In genomic region chr4:16029329-16029728, GRCh38 we compare ENCODE assay signal across 18 cellular contexts. TPM values are rescaled to one million over a fixed set of nuclear protein-coding genes. Genes with fewer than 3 reads are reported as not detected.
DNase-seq lines count a peak whose midpoint lies in the region; ATAC-seq and TF ChIP-seq lines count a peak whose summit lies in the region.
"Had no signal": no experiment of that assay in that cellular context is flagged by ENCODE, and none has a peak within 500 bp of the region (broad histone marks: within the 10 kb centered on the region; RNA-seq: fewer than 3 reads in every experiment).

No MANE protein-coding gene starts in this region.

- no peaks in the 10 kb centered on the region for H3K9me3 Mint-ChIP-seq in H9
- no peaks in the 10 kb centered on the region for H3K9me3 Mint-ChIP-seq in activated CD4-positive, alpha-beta memory T cell treated with anti-CD3 and anti-CD28 coated beads for 36 hours
- H3K9me3 Mint-ChIP-seq: activated T-cell treated with anti-CD3 and anti-CD28 coated beads, Interleukin-2, amount 50 U/mL, for 72 hours; central memory CD8-positive, alpha-beta T cell had no signal

- no peaks in the 10 kb centered on the region for H3K36me3 ChIP-seq in A673 (ENCODE audit: insufficient read depth, low read length, poor library complexity, severe bottlenecking)
- no peaks in the 10 kb centered on the region for H3K36me3 ChIP-seq in ascending aorta
- no peaks in the 10 kb centered on the region for H3K36me3 ChIP-seq in body of pancreas (replicated peaks in 1 of 2; ENCODE audit: insufficient read depth in 1 of 2, low read depth in 2 of 2)
- peaks cover 52% of the 10 kb centered on the region for H3K36me3 ChIP-seq in WERI-Rb-1
- H3K36me3 ChIP-seq: gastrocnemius medialis, HAP-1 had no signal

- no peak overlapping the region for H3K4me3 ChIP-seq in A673 (ENCODE audit: low read depth, low read length, poor library complexity, severe bottlenecking)
- H3K4me3 ChIP-seq in ascending aorta: peak overlapping the region; percentile 4 to 13
- H3K4me3 ChIP-seq in body of pancreas: no peak overlapping the region
- H3K4me3 ChIP-seq in WERI-Rb-1 (ENCODE audit: low read depth, low read length): no peak overlapping the region
- H3K4me3 ChIP-seq: gastrocnemius medialis, HAP-1, lung, psoas muscle, testis had no signal

- H2AFZ ChIP-seq in H9 (ENCODE audit: low read length): no peak overlapping the region

- H3K79me2 ChIP-seq in H9 (ENCODE audit: insufficient read depth, low read length): no peaks in the 10 kb centered on the region

- H3K14ac ChIP-seq in H9 (ENCODE audit: insufficient read depth, low read length): no peak overlapping the region

- CTCF ChIA-PET in A673 (lab: Charles Lee): interaction anchor here (1.1 kb wide), 1 partner anchor 235 kb away, joined by 4 read pairs; no protein-coding TSS in a partner anchor
- CTCF ChIA-PET in activated CD4-positive, alpha-beta memory T cell treated with anti-CD3 and anti-CD28 coated beads for 36 hours (lab: Charles Lee): interaction anchor here (0.7 to 5.8 kb wide), 4 partner anchors 9 to 235 kb away, joined by 3 to 80 read pairs (median 10); no protein-coding TSS in a partner anchor

- no CpG with 5 or more reads among the region's 4 CpGs for WGBS in H9 (ENCODE audit: extremely low coverage, insufficient read length, low lambda C conversion rate)
- 26 to 32% methylated on average over 4 of the region's 4 CpGs for WGBS in body of pancreas, 2 donors

- H3K27me3 ChIP-seq in A673 (replicated peaks; ENCODE audit: insufficient read depth, low read depth, low read length, poor library complexity) (no peaks in the 10 kb centered on the region), H9 (ENCODE audit: insufficient read depth, low read length) (no peaks in the 10 kb centered on the region), ascending aorta (no peaks in the 10 kb centered on the region), body of pancreas (no peaks in the 10 kb centered on the region), WERI-Rb-1 (ENCODE audit: insufficient read depth, low read depth, severe bottlenecking) (no peaks in the 10 kb centered on the region)
- H3K27me3 ChIP-seq: gastrocnemius medialis, testis had no signal

- no peak overlapping the region for H3T11ph ChIP-seq in H9 (ENCODE audit: low read length)

- H2AK5ac ChIP-seq in H9 (ENCODE audit: insufficient read length, low read length): no peak overlapping the region

- no peak overlapping the region for H3K9ac ChIP-seq in H9 (ENCODE audit: extremely low read depth, insufficient read length, low read length)

- DNase-seq in A673 (ENCODE audit: low spot score) (peak; percentile 32), H9 (no peak), ascending aorta (ENCODE audit: low spot score in 2 of 2) (no peak), iris pigment epithelial cell (ENCODE audit: low read depth) (peak; percentile 89), body of pancreas (no peak), HT-29 (ENCODE audit: low spot score) (no peak), WERI-Rb-1 (no peak)
- no peak for DNase-seq in activated CD4-positive, alpha-beta memory T cell treated with anti-CD3 and anti-CD28 coated beads for 36 hours
- DNase-seq: activated T-cell treated with anti-CD3 and anti-CD28 coated beads, Interleukin-2, amount 50 U/mL, for 72 hours; gastrocnemius medialis; NCI-H446 treated with DMSO at 0.1 percent for 48 hours; psoas muscle; SHP77 treated with DMSO at 0.1 percent for 48 hours; testis had no signal

- H4K91ac ChIP-seq in H9 (ENCODE audit: insufficient read length, low read depth, low read length): no peak overlapping the region

- H3K56ac ChIP-seq in H9 (ENCODE audit: insufficient read length, low read depth, low read length): no peak overlapping the region

- H3K27ac ChIP-seq in A673 (ENCODE audit: low read depth, low read length, poor library complexity, severe bottlenecking) (no peak overlapping the region), H9 (ENCODE audit: insufficient read length, low read depth, low read length) (no peak overlapping the region), ascending aorta (peak overlapping the region; percentile 27 to 66), body of pancreas (peak overlapping the region in 2 of 4 donors; percentile 4 to 28), WERI-Rb-1 (no peak overlapping the region)
- H3K27ac ChIP-seq: gastrocnemius medialis, psoas muscle, testis had no signal

- peak overlapping the region; percentile 69 to 89 (median 78); a peak in 5 of 7 replicates for H3K27ac Mint-ChIP-seq in H9
- no peak overlapping the region for H3K27ac Mint-ChIP-seq in activated CD4-positive, alpha-beta memory T cell treated with anti-CD3 and anti-CD28 coated beads for 36 hours
- H3K27ac Mint-ChIP-seq: activated T-cell treated with anti-CD3 and anti-CD28 coated beads, Interleukin-2, amount 50 U/mL, for 72 hours had no signal

- peaks cover 2% of the 10 kb centered on the region for H4K20me1 ChIP-seq in H9 (ENCODE audit: control insufficient read depth, insufficient read depth, insufficient read length)

- ATAC-seq in body of pancreas: no peak
- ATAC-seq: activated CD4-positive, CD25-positive, alpha-beta regulatory T cell treated with anti-CD3 and anti-CD28 coated beads, Interleukin-2, amount 50 U/mL, for 24 hours; activated T-cell treated with anti-CD3 and anti-CD28 coated beads, Interleukin-2, amount 50 U/mL, for 72 hours; gastrocnemius medialis; psoas muscle had no signal

- no TSS peak for BruUV-seq in A673 (replicated peaks; lab: Mats Ljungman, UMichigan)

- H3K18ac ChIP-seq in H9 (ENCODE audit: insufficient read length, low read depth, low read length): no peak overlapping the region

- H4K5ac ChIP-seq in H9 (ENCODE audit: insufficient read length, low read depth, low read length): no peak overlapping the region

- H2BK5ac ChIP-seq in H9 (ENCODE audit: insufficient read length, low read length): no peak overlapping the region

- no peak for TF ChIP-seq POLR2A in body of pancreas (IDR thresholded peaks at IDR 0.05)

- no peak overlapping the region for H2BK12ac ChIP-seq in H9 (ENCODE audit: insufficient read length, low read depth, low read length)

- H3K4me3 Mint-ChIP-seq in H9: peak overlapping the region in 1 of 2 experiments; percentile 30; a peak in 1 of 5 replicates
- H3K4me3 Mint-ChIP-seq in activated CD4-positive, alpha-beta memory T cell treated with anti-CD3 and anti-CD28 coated beads for 36 hours: no peak overlapping the region
- H3K4me3 Mint-ChIP-seq: activated T-cell treated with anti-CD3 and anti-CD28 coated beads, Interleukin-2, amount 50 U/mL, for 72 hours; central memory CD8-positive, alpha-beta T cell had no signal

- no peak overlapping the region for H2BK20ac ChIP-seq in H9 (ENCODE audit: low read depth, low read length, poor library complexity, severe bottlenecking)

- POLR2A ChIA-PET in A673 (lab: Charles Lee; ENCODE audit: low non-redundant PET): interaction anchor here (0.7 to 0.8 kb wide), 2 partner anchors 42 to 374 kb away, joined by 4 to 6 read pairs; partner anchors contain the start of gene FBXL5
- POLR2A ChIA-PET in activated CD4-positive, alpha-beta memory T cell treated with anti-CD3 and anti-CD28 coated beads for 36 hours (lab: Charles Lee): no interaction called here

- peaks cover 19 to 27% of the 10 kb centered on the region in 2 experiments for H3K4me1 Mint-ChIP-seq in H9
- peaks cover under 1% of the 10 kb centered on the region for H3K4me1 Mint-ChIP-seq in activated CD4-positive, alpha-beta memory T cell treated with anti-CD3 and anti-CD28 coated beads for 36 hours (ENCODE audit: low read depth)
- H3K4me1 Mint-ChIP-seq: central memory CD8-positive, alpha-beta T cell had no signal

- H3K36me3 Mint-ChIP-seq in H9 (ENCODE audit: insufficient read depth in 1 of 3, low read depth in 3 of 3): peaks cover 2 to 9% (median 4%) of the 10 kb centered on the region in 3 experiments; a peak in 5 of 7 replicates
- H3K36me3 Mint-ChIP-seq in activated CD4-positive, alpha-beta memory T cell treated with anti-CD3 and anti-CD28 coated beads for 36 hours: no peaks in the 10 kb centered on the region

- H3K4me1 ChIP-seq in A673 (ENCODE audit: insufficient read depth, low read length, poor library complexity, severe bottlenecking): peaks cover 62% of the 10 kb centered on the region
- H3K4me1 ChIP-seq in H9 (ENCODE audit: insufficient read depth, low read length): peaks cover 7% of the 10 kb centered on the region; the same call in 1 of the 2 replicates
- H3K4me1 ChIP-seq in ascending aorta: peaks cover 0 to 15% of the 10 kb centered on the region in 2 donors
- H3K4me1 ChIP-seq in body of pancreas: peaks cover 25% of the 10 kb centered on the region
- H3K4me1 ChIP-seq: psoas muscle, testis had no signal

- no peak overlapping the region for H4K8ac ChIP-seq in H9 (replicated peaks; ENCODE audit: insufficient read length, low read depth, low read length)

- no peak overlapping the region for H2BK15ac ChIP-seq in H9 (ENCODE audit: low read depth, low read length)

- intact Hi-C loops in A673 (cut with micrococcal nuclease; ENCODE audit: unreplicated experiment) (loop anchor here (10.0 kb wide), 1 partner anchor 415 kb away; no protein-coding TSS in a partner anchor), ascending aorta (cut with DNase I) (no loop called here), body of pancreas (cut with DNase I) (no loop called here)
- intact Hi-C loops in activated CD4-positive, alpha-beta memory T cell treated with anti-CD3 and anti-CD28 coated beads for 36 hours (cut with micrococcal nuclease): loop anchor here (5.0 kb wide), 2 partner anchors 413 to 888 kb away; no protein-coding TSS in a partner anchor

- no peak overlapping the region for H3K4ac ChIP-seq in H9 (ENCODE audit: low read depth, low read length)

- H3K23ac ChIP-seq in H9 (ENCODE audit: insufficient read length, low read depth, low read length): no peak overlapping the region

- no peak overlapping the region for H2BK120ac ChIP-seq in H9 (ENCODE audit: low read depth, low read length, poor library complexity, severe bottlenecking)

- H3K4me2 ChIP-seq in H9 (ENCODE audit: insufficient read depth, insufficient read length, low read length): peak overlapping the region; percentile 17

- no peaks in the 10 kb centered on the region for H3K27me3 Mint-ChIP-seq in H9 (ENCODE audit: low read depth)
- H3K27me3 Mint-ChIP-seq in activated CD4-positive, alpha-beta memory T cell treated with anti-CD3 and anti-CD28 coated beads for 36 hours: peaks cover 20% of the 10 kb centered on the region

- H3K79me1 ChIP-seq in H9 (ENCODE audit: insufficient read depth, low read depth, low read length, poor library complexity, severe bottlenecking): no peaks in the 10 kb centered on the region

- TF ChIP-seq CTCF in A673 (conservative IDR thresholded peaks at IDR 0.05; ENCODE audit: low read depth, low read length) (no peak), H9 (conservative IDR thresholded peaks at IDR 0.05) (no peak), ascending aorta (IDR thresholded peaks at IDR 0.05) (no peak), body of pancreas (IDR thresholded peaks at IDR 0.05) (no peak), WERI-Rb-1 (IDR thresholded peaks at IDR 0.05; ENCODE audit: low read depth, low read length) (no peak)

- no peaks in the 10 kb centered on the region for H3K9me3 ChIP-seq in A673 (ENCODE audit: low read depth, low read length, poor library complexity, severe bottlenecking)
- no peaks in the 10 kb centered on the region for H3K9me3 ChIP-seq in H9 (ENCODE audit: control insufficient read depth, low read depth, low read length)
- no peaks in the 10 kb centered on the region for H3K9me3 ChIP-seq in ascending aorta
- H3K9me3 ChIP-seq in body of pancreas: no peaks in the 10 kb centered on the region
- H3K9me3 ChIP-seq in WERI-Rb-1 (ENCODE audit: severe bottlenecking): no peaks in the 10 kb centered on the region
- H3K9me3 ChIP-seq: gastrocnemius medialis, HAP-1, psoas muscle, testis had no signal

- no peaks in the 10 kb centered on the region for H3K23me2 ChIP-seq in H9 (ENCODE audit: insufficient read length, low read depth, low read length, poor library complexity, severe bottlenecking)

RNA-seq across cellular contexts. Expression of gene PROM1, which starts 54.5 kb away (rescaled TPM):
- total RNA-seq in A673 (2021): 13.9 and 18.3 TPM in 2 replicates
- 95.0 and 98.3 TPM in 2 replicates for total RNA-seq in H9 (2021)
- 7.2 TPM for total RNA-seq in ascending aorta
- 10 to 100 TPM; 23.7 to 24.6 TPM for total RNA-seq in body of pancreas
- 54.3 and 61.7 TPM in 2 replicates for total RNA-seq in HT-29 (2014; rRNA removed; shearing (Covaris generic))
- total RNA-seq in activated CD4-positive, alpha-beta memory T cell treated with anti-CD3 and anti-CD28 coated beads for 36 hours: not detected

Comparison
In these comparisons a context has a peak if more than half of its experiments do, and no peak if none do; other contexts are left out.
1. DNase-seq: peak in A673 (single experiment) and iris pigment epithelial cell (single experiment); none in H9 (single experiment), ascending aorta (0 of 2), body of pancreas (0 of 4), HT-29 (single experiment), activated CD4-positive, alpha-beta memory T cell treated with anti-CD3 and anti-CD28 coated beads for 36 hours (single experiment) and WERI-Rb-1 (single experiment).
2. H3K27ac ChIP-seq: peak in ascending aorta (2 of 2); none in A673 (single experiment), H9 (single experiment) and WERI-Rb-1 (single experiment).
3. H3K4me3 ChIP-seq: peak in ascending aorta (2 of 2); none in A673 (single experiment), body of pancreas (0 of 2) and WERI-Rb-1 (single experiment).
4. intact Hi-C loops: an anchor here in A673 (10.0 kb wide) and activated CD4-positive, alpha-beta memory T cell treated with anti-CD3 and anti-CD28 coated beads for 36 hours (5.0 kb wide); none called in ascending aorta and body of pancreas.